Comparison of ENCODE assay signal across 8 cellular contexts in the genomic region with DNA sequence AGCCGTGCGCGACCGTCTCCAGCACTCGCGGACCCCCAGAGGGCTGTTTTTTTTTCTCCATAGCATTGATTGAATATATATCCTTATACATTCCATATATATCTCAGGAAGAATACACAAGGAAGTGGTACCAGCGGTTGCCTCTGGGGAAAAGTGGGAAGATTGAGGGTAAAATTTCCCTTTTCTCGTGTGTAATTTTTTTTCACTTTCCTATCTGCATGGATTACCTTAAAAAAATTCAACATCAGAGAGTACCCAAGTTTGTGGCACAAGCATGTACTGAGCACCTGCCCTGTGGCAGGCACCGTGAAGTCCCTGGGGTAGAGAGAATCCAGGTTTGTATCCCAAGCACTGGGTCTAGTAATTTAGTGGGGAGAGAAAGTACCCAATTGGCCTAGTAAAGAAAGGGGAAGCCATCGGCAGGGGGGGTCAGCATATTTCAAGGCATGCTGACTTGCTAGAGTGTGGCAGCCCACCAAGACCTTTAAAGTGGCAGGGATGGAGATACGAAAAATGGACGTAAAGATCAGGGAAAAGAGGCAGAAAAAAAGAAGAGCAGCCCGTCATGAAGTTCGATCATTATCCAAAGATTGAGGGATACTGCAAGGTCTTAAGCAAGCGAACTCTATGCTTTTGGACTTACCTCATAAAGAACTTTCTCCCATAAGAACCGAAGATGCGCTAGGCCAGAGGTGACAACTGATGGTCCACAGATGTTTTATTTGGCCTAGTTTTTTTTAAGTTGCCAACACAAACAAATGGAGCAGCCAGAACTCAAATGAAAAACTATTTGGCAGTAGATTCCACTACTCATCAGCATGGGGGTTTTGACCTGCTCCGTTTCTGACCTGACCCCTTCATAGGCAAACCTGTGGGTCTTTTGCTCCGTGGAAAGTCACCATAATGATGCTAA. TPM values are rescaled to one million over a fixed set of nuclear protein-coding genes. Genes with fewer than 3 reads are reported as not detected.
DNase-seq lines count a peak whose midpoint lies in the region; ATAC-seq and TF ChIP-seq lines count a peak whose summit lies in the region.

No MANE protein-coding gene starts in this region.

- DNase-seq in activated naive CD4-positive, alpha-beta T cell treated with anti-CD3 and anti-CD28 coated beads for 36 hours: no peak
- DNase-seq in activated naive CD4-positive, alpha-beta T cell treated with anti-CD3 and anti-CD28 coated beads, Interleukin-2, amount 50 U/mL, for 16 hours: no peak
- DNase-seq in ascending aorta (ENCODE audit: low spot score in 2 of 2): no peak
- DNase-seq in left lung: no peak
- no peak for DNase-seq in tibial artery
- no peak for DNase-seq in ecto neural progenitor cell (ENCODE audit: low spot score)
- no peak for DNase-seq in stimulated activated CD4-positive, alpha-beta T cell treated with anti-CD3 and anti-CD28 coated beads, Interleukin-4, amount 100 ng/mL, for 1 hour
- no peak for DNase-seq in NCI-H510A treated with DMSO at 0.1 percent for 48 hours (lab: John Stamatoyannopoulos, UW)

- H3K9me3 Mint-ChIP-seq in activated naive CD4-positive, alpha-beta T cell treated with anti-CD3 and anti-CD28 coated beads for 36 hours: no peaks in the 10 kb centered on the region

- H3K4me1 Mint-ChIP-seq in activated naive CD4-positive, alpha-beta T cell treated with anti-CD3 and anti-CD28 coated beads for 36 hours (ENCODE audit: low read depth): peaks cover 25% of the 10 kb centered on the region

- H3K27me3 ChIP-seq in ascending aorta (no peaks in the 10 kb centered on the region), left lung (no peaks in the 10 kb centered on the region), tibial artery (no peaks in the 10 kb centered on the region)

- H3K27ac Mint-ChIP-seq in activated naive CD4-positive, alpha-beta T cell treated with anti-CD3 and anti-CD28 coated beads for 36 hours: peak overlapping the region; percentile 99

- H3K36me3 ChIP-seq in ascending aorta (no peaks in the 10 kb centered on the region), left lung (peaks cover 0 to 2% of the 10 kb centered on the region in 2 donors), tibial artery (no peaks in the 10 kb centered on the region)

- CTCF ChIA-PET in activated naive CD4-positive, alpha-beta T cell treated with anti-CD3 and anti-CD28 coated beads for 36 hours (lab: Charles Lee): interaction anchor here (0.6 to 2.1 kb wide), 3 partner anchors 30 to 37 kb away, joined by 3 to 8 read pairs (median 4); a partner anchor contains a TSS

- H3K9me3 ChIP-seq in ascending aorta (no peaks in the 10 kb centered on the region), left lung (no peaks in the 10 kb centered on the region), tibial artery (no peaks in the 10 kb centered on the region)

- H3K4me3 ChIP-seq in ascending aorta (peak overlapping the region; percentile 72 to 82), left lung (peak overlapping the region; percentile 43 to 79), tibial artery (peak overlapping the region; percentile 68 to 76)

- H3K36me3 Mint-ChIP-seq in activated naive CD4-positive, alpha-beta T cell treated with anti-CD3 and anti-CD28 coated beads for 36 hours (ENCODE audit: low read depth): peaks cover 18% of the 10 kb centered on the region

- no peaks in the 10 kb centered on the region for H3K27me3 Mint-ChIP-seq in activated naive CD4-positive, alpha-beta T cell treated with anti-CD3 and anti-CD28 coated beads for 36 hours (ENCODE audit: low read depth)

- intact Hi-C loops in activated naive CD4-positive, alpha-beta T cell treated with anti-CD3 and anti-CD28 coated beads for 36 hours (cut with micrococcal nuclease): no loop called here
- intact Hi-C loops in ascending aorta (cut with DNase I) (no loop called here), left lung (cut with DNase I) (no loop called here), tibial artery (cut with DNase I; ENCODE audit: low total_unique reads) (loop anchor here (2.0 kb wide), 1 partner anchor 36 kb away; no protein-coding TSS in a partner anchor)

- peak overlapping the region; percentile 79 to 91 for H3K27ac ChIP-seq in ascending aorta
- peak overlapping the region; percentile 93 to 94 for H3K27ac ChIP-seq in left lung
- peak overlapping the region; percentile 82 to 85 for H3K27ac ChIP-seq in tibial artery

- TF ChIP-seq CTCF in ascending aorta (IDR thresholded peaks at IDR 0.05): no peak
- no peak for TF ChIP-seq CTCF in left lung (IDR thresholded peaks at IDR 0.05)
- TF ChIP-seq CTCF in tibial artery (IDR thresholded peaks at IDR 0.05): no peak

- no peak for ATAC-seq in left lung

- H3K4me3 Mint-ChIP-seq in activated naive CD4-positive, alpha-beta T cell treated with anti-CD3 and anti-CD28 coated beads for 36 hours: peak overlapping the region; percentile 99

- H3K4me1 ChIP-seq in ascending aorta (peaks cover 0 to 15% of the 10 kb centered on the region in 2 donors), left lung (peaks cover 24 to 35% of the 10 kb centered on the region in 2 donors), tibial artery (peaks cover 0 to 24% (median 9%) of the 10 kb centered on the region in 4 donors)

RNA-seq across cellular contexts. Expression of a gene that starts 1.5 kb away (rescaled TPM):
- 100 to 1,000 TPM; 527 to 529 TPM for total RNA-seq in activated naive CD4-positive, alpha-beta T cell treated with anti-CD3 and anti-CD28 coated beads for 36 hours
- total RNA-seq in ascending aorta: 22.7 TPM
- 100 to 1,000 TPM; 161 to 206 TPM for total RNA-seq in left lung

RNA-seq across cellular contexts. Expression of a gene that starts 36.9 kb away (rescaled TPM):
- total RNA-seq in activated naive CD4-positive, alpha-beta T cell treated with anti-CD3 and anti-CD28 coated beads for 36 hours: 10 to 100 TPM; 23.0 to 24.5 TPM
- total RNA-seq in ascending aorta: 15.4 TPM
- total RNA-seq in left lung: 10 to 100 TPM; 33.0 to 34.4 TPM
